1 cellular context compared by ENCODE assay signal in genomic region chr16:56192971-56193936, GRCh38.
TF ChIP-seq lines count a peak whose summit lies in the region.

No MANE protein-coding gene starts in this region.

TF ChIP-seq in HepG2, 621 proteins besides CTCF, POLR2A, EP300 and RAD21:
- no peak for TF ChIP-seq BCL6 (CRISPR knock-in tag; IDR thresholded peaks at IDR 0.05)
- TF ChIP-seq ARID2 (CRISPR knock-in tag; IDR thresholded peaks at IDR 0.05; ENCODE audit: borderline replicate concordance) = no peak
- TF ChIP-seq REST (IDR thresholded peaks at IDR 0.05; ENCODE audit: borderline replicate concordance in 1 of 2, low read depth in 1 of 2, low read length in 2 of 2) = peak; percentile 8 to 81; a peak in 3 of 4 replicates
